Comparison of ENCODE assay signal across 23 cellular contexts in the genomic region with DNA sequence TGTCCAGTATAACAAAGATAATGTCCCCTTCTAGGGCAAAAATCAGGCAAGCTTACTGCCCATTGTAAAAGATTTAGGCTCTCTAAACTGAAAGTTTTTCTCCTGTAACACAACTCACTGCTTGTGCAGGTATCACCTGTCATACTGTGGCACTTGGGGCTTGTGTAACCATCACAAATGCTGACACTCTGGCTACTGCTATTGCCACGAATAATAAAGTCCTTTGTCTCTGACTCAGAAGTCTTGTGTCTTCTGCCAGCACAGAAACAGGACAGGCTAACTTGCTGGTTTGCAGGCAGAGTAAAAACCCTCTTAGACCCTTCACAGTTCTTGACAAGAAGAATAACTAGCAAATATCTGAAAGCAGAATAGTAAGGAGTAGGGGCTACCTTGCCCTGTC.
"Had no signal": no experiment of that assay in that cellular context is flagged by ENCODE, and none has a peak within 500 bp of the region (broad histone marks: within the 10 kb centered on the region; RNA-seq: fewer than 3 reads in every experiment).

No MANE protein-coding gene starts in this region.

- H3K27ac ChIP-seq: hepatocyte, neural progenitor cell, vagina, WERI-Rb-1 had no signal

- ATAC-seq: activated naive CD8-positive, alpha-beta T cell treated with anti-CD3 and anti-CD28 coated beads, Interleukin-2, amount 50 U/mL, for 24 hours; activated T-cell treated with anti-CD3 and anti-CD28 coated beads, Interleukin-2, amount 50 U/mL, for 72 hours; naive thymus-derived CD8-positive, alpha-beta T cell; SK-N-SH treated with all-trans-retinoic acid at 6 μM for 48 hours; stimulated activated effector memory CD8-positive, alpha-beta T cell treated with anti-CD3 and anti-CD28 coated beads, Interleukin-12 subunit alpha, Interleukin-12 subunit beta, amount 100 ng/mL, for 72 hours; stimulated activated naive CD8-positive, alpha-beta T cell treated with anti-CD3 and anti-CD28 coated beads, Interleukin-15, amount 100 ng/mL, for 72 hours had no signal

- H3K36me3 ChIP-seq: neural progenitor cell, vagina, WERI-Rb-1 had no signal

- H3K27ac Mint-ChIP-seq: activated CD4-positive, alpha-beta T cell treated with anti-CD3 and anti-CD28 coated beads, Interleukin-2, amount 10 ng/mL, durations not matched to agents 7 days and 5 days; activated naive CD8-positive, alpha-beta T cell treated with anti-CD3 and anti-CD28 coated beads, Interleukin-2, amount 50 U/mL, for 24 hours; activated T-cell treated with anti-CD3 and anti-CD28 coated beads, Interleukin-2, amount 50 U/mL, for 72 hours; dendritic cell treated with granulocyte-macrophage colony-stimulating factor and Interleukin-4, amounts not matched to agents 40 ng/mL and 50 ng/mL, for 4 days; memory B cell; naive thymus-derived CD8-positive, alpha-beta T cell; neural progenitor cell; progenitor cell of endocrine pancreas; stimulated activated effector memory CD8-positive, alpha-beta T cell treated with anti-CD3 and anti-CD28 coated beads, Interleukin-12 subunit alpha, Interleukin-12 subunit beta, amount 100 ng/mL, for 72 hours; stimulated activated naive CD8-positive, alpha-beta T cell treated with anti-CD3 and anti-CD28 coated beads, Interleukin-15, amount 100 ng/mL, for 72 hours had no signal

- H3K4me3 Mint-ChIP-seq: activated CD4-positive, alpha-beta T cell treated with anti-CD3 and anti-CD28 coated beads, Interleukin-2, amount 10 ng/mL, durations not matched to agents 7 days and 5 days; activated naive CD8-positive, alpha-beta T cell treated with anti-CD3 and anti-CD28 coated beads, Interleukin-2, amount 50 U/mL, for 24 hours; activated T-cell treated with anti-CD3 and anti-CD28 coated beads, Interleukin-2, amount 50 U/mL, for 72 hours; dendritic cell treated with granulocyte-macrophage colony-stimulating factor and Interleukin-4, amounts not matched to agents 40 ng/mL and 50 ng/mL, for 4 days; memory B cell; naive thymus-derived CD8-positive, alpha-beta T cell; neural progenitor cell; stimulated activated effector memory CD8-positive, alpha-beta T cell treated with anti-CD3 and anti-CD28 coated beads, Interleukin-12 subunit alpha, Interleukin-12 subunit beta, amount 100 ng/mL, for 72 hours; stimulated activated naive CD8-positive, alpha-beta T cell treated with anti-CD3 and anti-CD28 coated beads, Interleukin-15, amount 100 ng/mL, for 72 hours had no signal

- H3K4me3 ChIP-seq: hepatocyte, neural progenitor cell, vagina had no signal

- H3K27me3 Mint-ChIP-seq: naive thymus-derived CD8-positive, alpha-beta T cell had no signal

- H3K9me3 ChIP-seq: vagina had no signal

- H3K27me3 ChIP-seq: hepatocyte, neural progenitor cell, vagina had no signal

- H3K9me3 Mint-ChIP-seq: activated CD4-positive, alpha-beta T cell treated with anti-CD3 and anti-CD28 coated beads, Interleukin-2, amount 10 ng/mL, durations not matched to agents 7 days and 5 days; activated naive CD8-positive, alpha-beta T cell treated with anti-CD3 and anti-CD28 coated beads, Interleukin-2, amount 50 U/mL, for 24 hours; activated T-cell treated with anti-CD3 and anti-CD28 coated beads, Interleukin-2, amount 50 U/mL, for 72 hours; dendritic cell treated with granulocyte-macrophage colony-stimulating factor and Interleukin-4, amounts not matched to agents 40 ng/mL and 50 ng/mL, for 4 days; memory B cell; naive thymus-derived CD8-positive, alpha-beta T cell; stimulated activated effector memory CD8-positive, alpha-beta T cell treated with anti-CD3 and anti-CD28 coated beads, Interleukin-12 subunit alpha, Interleukin-12 subunit beta, amount 100 ng/mL, for 72 hours; stimulated activated naive CD8-positive, alpha-beta T cell treated with anti-CD3 and anti-CD28 coated beads, Interleukin-15, amount 100 ng/mL, for 72 hours had no signal

- DNase-seq: activated CD4-positive, alpha-beta T cell treated with anti-CD3 and anti-CD28 coated beads, Interleukin-2, amount 10 ng/mL, durations not matched to agents 7 days and 5 days; activated CD4-positive, CD25-positive, alpha-beta regulatory T cell treated with anti-CD3 and anti-CD28 coated beads, Interleukin-2, amount 50 U/mL, for 72 hours; activated effector memory CD4-positive, alpha-beta T cell treated with Interleukin-2 at 50 U/mL for 16 hours; activated naive CD4-positive, alpha-beta T cell treated with anti-CD3 and anti-CD28 coated beads, Interleukin-2, amount 50 U/mL, for 16 hours; activated naive CD8-positive, alpha-beta T cell treated with anti-CD3 and anti-CD28 coated beads, Interleukin-2, amount 50 U/mL, for 24 hours; activated T-cell treated with anti-CD3 and anti-CD28 coated beads, Interleukin-2, amount 50 U/mL, for 72 hours; effector CD8-positive, alpha-beta T cell; erythroblast; foreskin melanocyte; glutamatergic neuron; stimulated activated naive CD8-positive, alpha-beta T cell treated with anti-CD3 and anti-CD28 coated beads, Interleukin-15, amount 100 ng/mL, for 72 hours; T-helper 1 cell; trophoblast cell; WERI-Rb-1 had no signal

- H3K36me3 Mint-ChIP-seq: memory B cell; naive thymus-derived CD8-positive, alpha-beta T cell; neural progenitor cell had no signal
